13 cellular contexts compared by ENCODE assay signal in genomic region chr7:51314726-51315125, GRCh38. TPM values are rescaled to one million over a fixed set of nuclear protein-coding genes. Genes with fewer than 3 reads are reported as not detected.
DNase-seq lines count a peak whose midpoint lies in the region; ATAC-seq and TF ChIP-seq lines count a peak whose summit lies in the region.
"Had no signal": no experiment of that assay in that cellular context is flagged by ENCODE, and none has a peak within 500 bp of the region (broad histone marks: within the 10 kb centered on the region; RNA-seq: fewer than 3 reads in every experiment).

No MANE protein-coding gene starts in this region.

- intact Hi-C loops in left lung (cut with DNase I) (no loop called here), left colon (cut with DNase I, micrococcal nuclease) (no loop called here)

- no peak overlapping the region for H3K27ac Mint-ChIP-seq in stimulated activated naive B cell treated with anti-CD40 and anti-IgM and Interleukin-4, amounts not matched to agents 10 μg/mL and 1 μg/mL and 100 μg/mL, for 72 hours
- H3K27ac Mint-ChIP-seq: activated CD8-positive, alpha-beta T cell treated with anti-CD3 and anti-CD28 coated beads, Interleukin-2, amount 10 ng/mL, durations not matched to agents 7 days and 5 days; activated naive CD8-positive, alpha-beta T cell treated with anti-CD3 and anti-CD28 coated beads, Interleukin-2, amount 50 U/mL, for 24 hours; immature natural killer cell had no signal

- no peak overlapping the region for H3K4me3 Mint-ChIP-seq in stimulated activated naive B cell treated with anti-CD40 and anti-IgM and Interleukin-4, amounts not matched to agents 10 μg/mL and 1 μg/mL and 100 μg/mL, for 72 hours
- H3K4me3 Mint-ChIP-seq: activated naive CD8-positive, alpha-beta T cell treated with anti-CD3 and anti-CD28 coated beads, Interleukin-2, amount 50 U/mL, for 24 hours had no signal

- H3K27me3 Mint-ChIP-seq in stimulated activated naive B cell treated with anti-CD40 and anti-IgM and Interleukin-4, amounts not matched to agents 10 μg/mL and 1 μg/mL and 100 μg/mL, for 72 hours = peaks cover 39 to 65% of the 10 kb centered on the region in 2 donors

- H3K36me3 Mint-ChIP-seq in stimulated activated naive B cell treated with anti-CD40 and anti-IgM and Interleukin-4, amounts not matched to agents 10 μg/mL and 1 μg/mL and 100 μg/mL, for 72 hours = no peaks in the 10 kb centered on the region
- H3K36me3 Mint-ChIP-seq: immature natural killer cell had no signal

- no peaks in the 10 kb centered on the region for H3K9me3 Mint-ChIP-seq in stimulated activated naive B cell treated with anti-CD40 and anti-IgM and Interleukin-4, amounts not matched to agents 10 μg/mL and 1 μg/mL and 100 μg/mL, for 72 hours
- H3K9me3 Mint-ChIP-seq: activated naive CD8-positive, alpha-beta T cell treated with anti-CD3 and anti-CD28 coated beads, Interleukin-2, amount 50 U/mL, for 24 hours had no signal

- peaks cover 12 to 15% of the 10 kb centered on the region in 2 donors for H3K4me1 Mint-ChIP-seq in stimulated activated naive B cell treated with anti-CD40 and anti-IgM and Interleukin-4, amounts not matched to agents 10 μg/mL and 1 μg/mL and 100 μg/mL, for 72 hours
- H3K4me1 Mint-ChIP-seq: immature natural killer cell had no signal

- peaks cover 7 to 56% of the 10 kb centered on the region in 2 donors for H3K27me3 ChIP-seq in left lung
- H3K27me3 ChIP-seq: uterus had no signal

- no peaks in the 10 kb centered on the region for H3K36me3 ChIP-seq in left lung
- H3K36me3 ChIP-seq: uterus had no signal

- no peak for TF ChIP-seq CTCF in left lung (IDR thresholded peaks at IDR 0.05)

- H3K9me3 ChIP-seq in left lung = no peaks in the 10 kb centered on the region
- H3K9me3 ChIP-seq: uterus had no signal

- DNase-seq in NCI-H510A treated with DMSO at 0.1 percent for 48 hours (lab: John Stamatoyannopoulos, UW) (peak; percentile 65), NCI-H510A (lab: John Stamatoyannopoulos, UW) (no peak), left lung (no peak), left colon (no peak)
- no peak for DNase-seq in stimulated activated naive B cell treated with anti-CD40 and anti-IgM and Interleukin-4, amounts not matched to agents 10 μg/mL and 1 μg/mL and 100 μg/mL, for 72 hours
- DNase-seq: activated CD8-positive, alpha-beta T cell treated with anti-CD3 and anti-CD28 coated beads, Interleukin-2, amount 10 ng/mL, durations not matched to agents 7 days and 5 days; activated naive CD8-positive, alpha-beta T cell treated with anti-CD3 and anti-CD28 coated beads, Interleukin-2, amount 50 U/mL, for 24 hours; immature natural killer cell; uterus had no signal

- peaks cover 0 to 15% of the 10 kb centered on the region in 2 donors for H3K4me1 ChIP-seq in left lung

- ATAC-seq in left lung = peak; percentile 61
- ATAC-seq in left colon = no peak
- ATAC-seq in HG02588 (IDR thresholded peaks at IDR 0.05; ENCODE audit: unreplicated experiment) = no peak
- no peak for ATAC-seq in stimulated activated naive B cell treated with anti-CD40 and anti-IgM and Interleukin-4, amounts not matched to agents 10 μg/mL and 1 μg/mL and 100 μg/mL, for 72 hours (replicated peaks)
- ATAC-seq: activated naive CD8-positive, alpha-beta T cell treated with anti-CD3 and anti-CD28 coated beads, Interleukin-2, amount 50 U/mL, for 24 hours; K562 had no signal

- H3K27ac ChIP-seq in angular gyrus (ENCODE audit: low read depth, low read length) (peak overlapping the region; percentile 97), left lung (peak overlapping the region; percentile 28 to 78), temporal lobe (ENCODE audit: low read depth, low read length) (peak overlapping the region; percentile 96)
- H3K27ac ChIP-seq: uterus had no signal

- no peak overlapping the region for H3K4me3 ChIP-seq in left lung
- H3K4me3 ChIP-seq: K562 had no signal

RNA-seq across cellular contexts. Expression of gene COBL, which starts 1.9 kb away (rescaled TPM):
- total RNA-seq in left lung (10 to 100 TPM; 26.0 to 36.1 TPM), temporal lobe (9.8 TPM), left colon (10 to 100 TPM; 66.1 to 75.7 TPM)
- total RNA-seq: activated CD8-positive, alpha-beta T cell treated with anti-CD3 and anti-CD28 coated beads, Interleukin-2, amount 10 ng/mL, durations not matched to agents 7 days and 5 days had no signal
